ENCODE assay signal across 20 cellular contexts in genomic region chr5:39238366-39239105, GRCh38. TPM values are rescaled to one million over a fixed set of nuclear protein-coding genes. Genes with fewer than 3 reads are reported as not detected.
A peak's percentile ranks its signal among the peaks of the same experiment; 100 is the strongest.
DNase-seq lines count a peak whose midpoint lies in the region; ATAC-seq, FAIRE-seq and TF ChIP-seq lines count a peak whose summit lies in the region.
"Had no signal": no experiment of that assay in that cellular context is flagged by ENCODE, and none has a peak within 500 bp of the region (broad histone marks: within the 10 kb centered on the region; RNA-seq: fewer than 3 reads in every experiment).

No MANE protein-coding gene starts in this region.

- H4K20me1 ChIP-seq in HepG2 (ENCODE audit: insufficient read depth, low read length) (no peaks in the 10 kb centered on the region), GM23248 (ENCODE audit: insufficient read depth) (no peaks in the 10 kb centered on the region)
- H4K20me1 ChIP-seq: BLaER1 treated with 17β-estradiol and CSF1 and Interleukin-3, amounts not matched to agents 10 nM and 100 nM had no signal

- H3K4me1 ChIP-seq in HepG2 (ENCODE audit: insufficient read depth, low read length) = no peaks in the 10 kb centered on the region
- H3K4me1 ChIP-seq in right lobe of liver = no peaks in the 10 kb centered on the region
- H3K4me1 ChIP-seq in GM23248 (ENCODE audit: insufficient read depth) = no peaks in the 10 kb centered on the region

- H3K79me2 ChIP-seq in HepG2 (ENCODE audit: insufficient read depth, low read length) = no peaks in the 10 kb centered on the region
- no peaks in the 10 kb centered on the region for H3K79me2 ChIP-seq in GM23248 (ENCODE audit: insufficient read depth)

- H3K9me2 ChIP-seq in GM23248 (ENCODE audit: insufficient read depth) = no peaks in the 10 kb centered on the region
- H3K9me2 ChIP-seq: SK-N-SH had no signal

- H3K27me3 ChIP-seq in HepG2 (ENCODE audit: control insufficient read depth in 1 of 2, insufficient read depth in 2 of 2, low read length in 2 of 2) = no peaks in the 10 kb centered on the region
- H3K27me3 ChIP-seq in right lobe of liver = no peaks in the 10 kb centered on the region
- no peaks in the 10 kb centered on the region for H3K27me3 ChIP-seq in GM23248 (replicated peaks; ENCODE audit: insufficient read depth)
- H3K27me3 ChIP-seq: BLaER1 treated with 17β-estradiol and CSF1 and Interleukin-3, amounts not matched to agents 10 nM and 100 nM had no signal

- H3K4me3 Mint-ChIP-seq in immature natural killer cell = peak overlapping the region; percentile 48 to 77 (median 57)
- H3K4me3 Mint-ChIP-seq in WTC11 = no peak overlapping the region

- H3K36me3 ChIP-seq in HepG2 (replicated peaks in 1 of 2; ENCODE audit: control insufficient read depth in 1 of 2, insufficient read depth in 2 of 2, low read length in 2 of 2) (no peaks in the 10 kb centered on the region), right lobe of liver (no peaks in the 10 kb centered on the region), GM23248 (ENCODE audit: low read depth) (no peaks in the 10 kb centered on the region)
- H3K36me3 ChIP-seq: BLaER1 treated with 17β-estradiol and CSF1 and Interleukin-3, amounts not matched to agents 10 nM and 100 nM had no signal

- H3K9ac ChIP-seq in HepG2 (ENCODE audit: insufficient read depth, low read depth, low read length) (no peak overlapping the region), GM23248 (no peak overlapping the region)
- H3K9ac ChIP-seq: BLaER1 treated with 17β-estradiol and CSF1 and Interleukin-3, amounts not matched to agents 10 nM and 100 nM; SK-N-SH had no signal

- no peaks in the 10 kb centered on the region for H3F3A ChIP-seq in GM23248 (ENCODE audit: insufficient read depth)

- intact Hi-C loops in HepG2 (cut with micrococcal nuclease; ENCODE audit: unreplicated experiment) = no loop called here
- intact Hi-C loops in right lobe of liver (cut with DNase I) = no loop called here

- H3K4me2 ChIP-seq in HepG2 (ENCODE audit: low read depth, low read length) (no peak overlapping the region), GM23248 (ENCODE audit: unreplicated experiment) (no peak overlapping the region)
- H3K4me2 ChIP-seq: SK-N-SH had no signal

- 11% methylated on average over 3 of the region's 3 CpGs for WGBS in HepG2 (ENCODE audit: low lambda C conversion rate)
- 51% methylated on average over 3 of the region's 3 CpGs for WGBS in right lobe of liver (ENCODE audit: insufficient coverage, low coverage, low lambda C conversion rate, missing lambda C conversion rate)
- WGBS in GM23248 (ENCODE audit: low coverage in 1 of 2, low lambda C conversion rate in 2 of 2, missing lambda C conversion rate in 2 of 2), 2 experiments = 60 to 61% methylated on average over 3 of the region's 3 CpGs

- FAIRE-seq in HepG2 (lab: Jason Lieb, UNC) = no peak

- H3K9me3 Mint-ChIP-seq in immature natural killer cell (peaks cover 0 to 7% (median 0%) of the 10 kb centered on the region in 6 donors), WTC11 (peaks cover 24% of the 10 kb centered on the region)

- H3K27me3 Mint-ChIP-seq in immature natural killer cell (ENCODE audit: low read depth in 3 of 3) = no peaks in the 10 kb centered on the region
- no peaks in the 10 kb centered on the region for H3K27me3 Mint-ChIP-seq in WTC11 (ENCODE audit: low read depth)

- BruUV-seq in HepG2 (replicated peaks; lab: Mats Ljungman, UMichigan) = no TSS peak

- H3K36me3 Mint-ChIP-seq in immature natural killer cell = peaks cover 10 to 32% (median 11%) of the 10 kb centered on the region in 3 donors
- H3K36me3 Mint-ChIP-seq in WTC11 = no peaks in the 10 kb centered on the region; the same call in 1 of the 2 replicates

- no peak for TF ChIP-seq POLR2A in HepG2 (IDR thresholded peaks at IDR 0.05; ENCODE audit: insufficient read depth in 1 of 2, low read depth in 2 of 2, low read length in 2 of 2)
- no peak for TF ChIP-seq POLR2A in right lobe of liver (IDR thresholded peaks at IDR 0.05)

- no peak for TF ChIP-seq EP300 in HepG2 (IDR thresholded peaks at IDR 0.05; ENCODE audit: low read depth in 2 of 2, low read length in 2 of 2)
- TF ChIP-seq EP300 in HepG2 (CRISPR knock-in tag; IDR thresholded peaks at IDR 0.05; ENCODE audit: borderline replicate concordance) = no peak

- POLR2A ChIA-PET in HepG2 (lab: Yijun Ruan, JAX) = no interaction called here
- POLR2A ChIA-PET in WTC11 (lab: Charles Lee) = no interaction called here

- H3K9me3 ChIP-seq in HepG2 (ENCODE audit: low read length) = no peaks in the 10 kb centered on the region
- H3K9me3 ChIP-seq in right lobe of liver = peaks cover 0 to 3% (median 0%) of the 10 kb centered on the region in 4 donors
- H3K9me3 ChIP-seq in GM23248 (ENCODE audit: low read depth) = no peaks in the 10 kb centered on the region
- H3K9me3 ChIP-seq: SK-N-SH had no signal

- DNase-seq in HepG2 (ENCODE audit: low spot score) (no peak), right lobe of liver (no peak), NCI-H82 treated with DMSO at 0.1 percent for 48 hours (lab: John Stamatoyannopoulos, UW; ENCODE audit: unreplicated experiment) (peak; percentile 25), immature natural killer cell (peak in 1 of 3 donors; percentile 24), WTC11 (ENCODE audit: low spot score) (no peak), GM13977 (ENCODE audit: low spot score) (no peak), GM23248 (no peak), NCI-H345 (lab: John Stamatoyannopoulos, UW) (no peak)
- DNase-seq: DMS79 treated with DMSO at 0.1 percent for 48 hours, HCEC 1CT, NCI-H1092 treated with DMSO at 0.1 percent for 48 hours, NCI-H146, NCI-H2029 treated with DMSO at 0.1 percent for 48 hours, NCI-H2171, NCI-H446, NCI-H526 treated with DMSO at 0.1 percent for 48 hours, SHP77, SK-N-SH had no signal

- TF ChIP-seq CTCF in HepG2 (CRISPR knock-in tag; IDR thresholded peaks at IDR 0.05) = no peak
- TF ChIP-seq CTCF in right lobe of liver (IDR thresholded peaks at IDR 0.05) = no peak
- TF ChIP-seq CTCF in WTC11 (IDR thresholded peaks at IDR 0.05) = no peak
- TF ChIP-seq CTCF in GM13977 (IDR thresholded peaks at IDR 0.05; ENCODE audit: extremely low read depth, insufficient read depth, missing control alignments) = no peak

- H2AFZ ChIP-seq in HepG2 (ENCODE audit: low read length) (no peak overlapping the region), GM23248 (no peak overlapping the region)

- no peak overlapping the region for H3K27ac ChIP-seq in HepG2 (ENCODE audit: extremely low read length, insufficient read depth, low read length)
- no peak overlapping the region for H3K27ac ChIP-seq in right lobe of liver
- no peak overlapping the region for H3K27ac ChIP-seq in GM23248
- H3K27ac ChIP-seq: BLaER1 treated with 17β-estradiol and CSF1 and Interleukin-3, amounts not matched to agents 10 nM and 100 nM had no signal

- no peak for TF ChIP-seq RAD21 in HepG2 (CRISPR knock-in tag; IDR thresholded peaks at IDR 0.05)

- no peak overlapping the region for H3K4me3 ChIP-seq in HepG2 (replicated peaks in 1 of 3; ENCODE audit: insufficient read depth in 1 of 3, low read depth in 2 of 3, low read length in 3 of 3)
- H3K4me3 ChIP-seq in right lobe of liver = no peak overlapping the region
- no peak overlapping the region for H3K4me3 ChIP-seq in GM23248
- H3K4me3 ChIP-seq: BLaER1 treated with 17β-estradiol and CSF1 and Interleukin-3, amounts not matched to agents 10 nM and 100 nM had no signal

- CTCF ChIA-PET in HepG2 (lab: Yijun Ruan, JAX; ENCODE audit: low intra/inter-chr PET ratio, low total read pairs) (no interaction called here), WTC11 (lab: Charles Lee) (no interaction called here)

- H3K4me1 Mint-ChIP-seq in immature natural killer cell (peaks cover 50 to 70% of the 10 kb centered on the region in 2 donors), WTC11 (no peaks in the 10 kb centered on the region)

- no peak for ATAC-seq in HepG2
- no peak for ATAC-seq in right lobe of liver
- ATAC-seq in WTC11 = no peak

- H3K27ac Mint-ChIP-seq in immature natural killer cell (peak overlapping the region; percentile 66 to 94 (median 90)), WTC11 (no peak overlapping the region)

- in situ Hi-C loops in HepG2 (cut with HindIII; ENCODE audit: extremely low pct_ligation_motif_present, low pct_unique_long_range_greater_than_20kb) (no loop called here), GM13977 (cut with MboI; ENCODE audit: low pct_unique_long_range_greater_than_20kb, low sequenced_read_pairs, unreplicated experiment) (no loop called here), GM23248 (cut with MboI) (no loop called here)

TF ChIP-seq in HepG2, 621 proteins besides CTCF, POLR2A, EP300 and RAD21 (continues in another document):
- no peak for TF ChIP-seq SP140L (CRISPR knock-in tag; IDR thresholded peaks at IDR 0.05; ENCODE audit: borderline replicate concordance)

RNA-seq across cellular contexts. Expression of gene FYB1, which starts 19.2 kb away (rescaled TPM):
- total RNA-seq in HepG2 (2016; rRNA removed; fragmentation: Illumina TruSeq; extraction: Trizol) (not detected in 2 replicates), right lobe of liver (10 to 100 TPM in 3 of 6 experiments, 1 to 10 TPM in 3; 3.7 to 15.3 (median 9.1) TPM), WTC11 (2021) (0.27 to 0.71 TPM (median 0.52 TPM) in 3 replicates)
- total RNA-seq in HepG2 (2016; cell fraction: cytosol; rRNA removed; fragmentation: Illumina TruSeq; extraction: Trizol; ENCODE audit: low read depth) = not detected in 2 replicates
- not detected in 2 replicates for total RNA-seq in HepG2 (2016; cell fraction: insoluble cytoplasmic fraction; rRNA removed; fragmentation: Illumina TruSeq; extraction: Trizol)
- not detected in 2 replicates for total RNA-seq in HepG2 (2016; cell fraction: membrane; rRNA removed; fragmentation: Illumina TruSeq; extraction: Trizol)
- total RNA-seq in HepG2 (2016; cell fraction: nucleus; rRNA removed; fragmentation: Illumina TruSeq; extraction: Trizol) = not detected in 2 replicates
- polyA plus RNA-seq in HepG2 (2011; rRNA removed) (0.03 TPM in 1 of 2 replicates, not detected in the other), immature natural killer cell (100 to 1,000 TPM in 1 of 3 donors, 10 to 100 TPM in 2; 50.6 to 205 (median 80.2) TPM), GM23248 (2016; fragmentation: Nextera tagmentation; extraction: Ambion mirVana) (0.08 and 0.11 TPM in 2 replicates)
- not detected in 2 replicates for polyA plus RNA-seq in HepG2 (2011; cell fraction: cytosol; rRNA removed)
- polyA plus RNA-seq in HepG2 (2011; cell fraction: nucleus; rRNA removed) = 0.03 and 0.12 TPM in 2 replicates
- polyA plus RNA-seq in HepG2 (2012) = 0.11 TPM in 1 of 2 replicates, not detected in the other
- not detected in 2 replicates for polyA plus RNA-seq in HepG2 (2016; cell fraction: cytosol; fragmentation: Illumina TruSeq; extraction: Trizol; ENCODE audit: low read depth)
- not detected in 2 replicates for polyA plus RNA-seq in HepG2 (2016; cell fraction: insoluble cytoplasmic fraction; fragmentation: Illumina TruSeq; extraction: Trizol; ENCODE audit: low read depth)
- not detected in 2 replicates for polyA plus RNA-seq in HepG2 (2016; cell fraction: membrane; fragmentation: Illumina TruSeq; extraction: Trizol; ENCODE audit: low read depth)
- polyA plus RNA-seq in HepG2 (2016; cell fraction: nucleus; fragmentation: Illumina TruSeq; extraction: Trizol; ENCODE audit: insufficient read depth, low read depth) = not detected in 2 replicates
- polyA minus RNA-seq in HepG2 (2011; rRNA and poly(A)+ RNA removed; ENCODE audit: low replicate concordance) = 0.28 TPM in 1 of 2 replicates, not detected in the other
- not detected in 2 replicates for polyA minus RNA-seq in HepG2 (2011; cell fraction: cytosol; rRNA and poly(A)+ RNA removed)
- polyA minus RNA-seq in HepG2 (2011; cell fraction: nucleus; rRNA and poly(A)+ RNA removed) = 0.12 and 0.26 TPM in 2 replicates
- under 0.01 TPM in 1 of 2 replicates, not detected in the other for total RNA-seq in GM23248 (2014; rRNA removed; shearing (Covaris generic))
- total RNA-seq: A673 had no signal
- polyA plus RNA-seq: SK-N-SH had no signal
